29 cellular contexts compared by ENCODE assay signal in the genomic region with DNA sequence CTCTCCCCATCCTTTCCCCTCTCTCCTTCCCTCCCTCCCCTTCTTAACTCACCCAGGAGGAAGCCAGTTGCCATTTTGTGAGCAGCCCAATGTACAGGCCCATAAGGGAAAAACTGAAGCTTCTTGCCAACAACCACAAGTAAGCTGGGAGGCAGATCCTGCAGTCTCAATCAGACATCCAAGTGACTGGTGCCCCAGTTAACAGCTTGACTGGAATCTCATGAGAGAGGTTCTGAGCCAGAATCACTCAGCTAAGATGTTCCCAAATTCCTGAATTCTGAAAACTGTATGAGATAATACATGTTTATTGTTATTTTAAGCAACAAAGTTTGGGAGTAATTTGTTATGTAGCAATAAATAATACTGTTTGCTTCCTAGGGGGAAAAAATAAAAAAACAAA.
"Had no signal": no experiment of that assay in that cellular context is flagged by ENCODE, and none has a peak within 500 bp of the region (broad histone marks: within the 10 kb centered on the region; RNA-seq: fewer than 3 reads in every experiment).

No MANE protein-coding gene starts in this region.

- H3K4me2 ChIP-seq: neural progenitor cell, smooth muscle cell had no signal

- H3K79me2 ChIP-seq: parathyroid adenoma had no signal

- H3K9me3 ChIP-seq: ovary, right lobe of liver, testis, upper lobe of right lung had no signal

- H3K4me1 ChIP-seq: neural progenitor cell, parathyroid adenoma, psoas muscle, right lobe of liver, suprapubic skin, testis, tibial artery, transverse colon, upper lobe of right lung, uterus had no signal

- H3K27ac ChIP-seq: neural progenitor cell, ovary, parathyroid adenoma, psoas muscle, right lobe of liver, skin epidermis, spleen, suprapubic skin, testis, tibial artery, transverse colon, upper lobe of right lung, uterus had no signal

- ATAC-seq: naive thymus-derived CD4-positive, alpha-beta T cell; natural killer cell; right cardiac atrium; right lobe of liver; stimulated activated memory B cell treated with anti-CD40 and anti-IgM and Interleukin-4, amounts not matched to agents 10 μg/mL and 1 μg/mL and 100 μg/mL, for 72 hours; stimulated activated naive CD8-positive, alpha-beta T cell treated with anti-CD3 and anti-CD28 coated beads, Interleukin-15, amount 100 ng/mL, for 72 hours; stimulated activated naive CD8-positive, alpha-beta T cell treated with anti-CD3 and anti-CD28 coated beads, Interleukin-15, Interleukin-2, amounts not matched to agents 100 U/mL and 50 U/mL, for 24 hours; upper lobe of right lung had no signal

- H3K27me3 ChIP-seq: neural progenitor cell, ovary, right lobe of liver, spleen, suprapubic skin, testis, tibial artery, transverse colon, upper lobe of right lung, uterus had no signal

- H3K9ac ChIP-seq: neural progenitor cell, parathyroid adenoma had no signal

- H2AFZ ChIP-seq: neural progenitor cell, parathyroid adenoma had no signal

- H3K36me3 ChIP-seq: neural progenitor cell, ovary, right lobe of liver, spleen, suprapubic skin, transverse colon, upper lobe of right lung, uterus had no signal

- DNase-seq: naive thymus-derived CD4-positive, alpha-beta T cell; natural killer cell; occipital lobe; ovary; posterior cingulate gyrus; psoas muscle; right cardiac atrium; right lobe of liver; spleen; stimulated activated CD4-positive, alpha-beta T cell treated with anti-CD3 and anti-CD28 coated beads, Interleukin-12 subunit alpha, Interleukin-12 subunit beta, amount 100 ng/mL, for 4 hours; stimulated activated CD4-positive, alpha-beta T cell treated with anti-CD3 and anti-CD28 coated beads, Interleukin-1b, Interleukin-23, amount 100 ng/mL, for 48 hours; stimulated activated CD4-positive, alpha-beta T cell treated with anti-CD3 and anti-CD28 coated beads, Interleukin-4, amount 100 ng/mL, for 1 hour; stimulated activated CD4-positive, alpha-beta T cell treated with anti-CD3 and anti-CD28 coated beads, Interleukin-4, amount 100 ng/mL, for 4 hours; stimulated activated CD8-positive, alpha-beta memory T cell treated with anti-CD3 and anti-CD28 coated beads, Interleukin-4, amount 100 ng/mL, for 48 hours; stimulated activated naive CD4-positive, alpha-beta T cell; stimulated activated naive CD8-positive, alpha-beta T cell treated with anti-CD3 and anti-CD28 coated beads, Interleukin-15, amount 100 ng/mL, for 72 hours; stimulated activated naive CD8-positive, alpha-beta T cell treated with anti-CD3 and anti-CD28 coated beads, Interleukin-15, Interleukin-2, amounts not matched to agents 100 U/mL and 50 U/mL, for 24 hours; substantia nigra; testis; tibial artery; transverse colon; upper lobe of right lung; uterus had no signal

- H3K4me3 ChIP-seq: neural progenitor cell, ovary, psoas muscle, right lobe of liver, skin epidermis, smooth muscle cell, spleen, suprapubic skin, testis, tibial artery, transverse colon, upper lobe of right lung, uterus had no signal
